ENCODE assay signal across 25 cellular contexts in genomic region chr16:47817048-47817447, GRCh38.
"Had no signal": no experiment of that assay in that cellular context is flagged by ENCODE, and none has a peak within 500 bp of the region (broad histone marks: within the 10 kb centered on the region; RNA-seq: fewer than 3 reads in every experiment).

No MANE protein-coding gene starts in this region.

- H3K79me2 ChIP-seq: parathyroid adenoma had no signal

- H3K36me3 ChIP-seq: neural progenitor cell, ovary, right lobe of liver, sigmoid colon, suprapubic skin, tibial artery, transverse colon, upper lobe of right lung, uterus had no signal

- DNase-seq: natural killer cell; occipital lobe; ovary; psoas muscle; right cardiac atrium; right lobe of liver; sigmoid colon; small intestine; stimulated activated CD4-positive, alpha-beta T cell treated with anti-CD3 and anti-CD28 coated beads, Interleukin-15, amount 100 ng/mL, for 24 hours; stimulated activated CD4-positive, alpha-beta T cell treated with anti-CD3 and anti-CD28 coated beads, Interleukin-2, amount 100 ng/mL, for 24 hours; stimulated activated CD4-positive, alpha-beta T cell treated with anti-CD3 and anti-CD28 coated beads, Interleukin-2, amount 100 ng/mL, for 48 hours; stimulated activated CD4-positive, alpha-beta T cell treated with anti-CD3 and anti-CD28 coated beads, Interleukin-4, amount 100 ng/mL, for 24 hours; stimulated activated CD8-positive, alpha-beta memory T cell treated with anti-CD3 and anti-CD28 coated beads, Interleukin-4, amount 100 ng/mL, for 48 hours; stimulated activated naive CD4-positive, alpha-beta T cell; stimulated activated naive CD8-positive, alpha-beta T cell treated with anti-CD3 and anti-CD28 coated beads, Interleukin-15, amount 100 ng/mL, for 72 hours; stimulated activated naive CD8-positive, alpha-beta T cell treated with anti-CD3 and anti-CD28 coated beads, Interleukin-15, Interleukin-2, amounts not matched to agents 100 U/mL and 50 U/mL, for 24 hours; substantia nigra; testis; tibial artery; transverse colon; upper lobe of right lung; uterus had no signal

- H3K27me3 ChIP-seq: neural progenitor cell, ovary, right lobe of liver, sigmoid colon, suprapubic skin, testis, tibial artery, transverse colon, upper lobe of right lung, uterus had no signal

- H3K4me2 ChIP-seq: neural progenitor cell had no signal

- H2AFZ ChIP-seq: neural progenitor cell, parathyroid adenoma had no signal

- H3K9ac ChIP-seq: neural progenitor cell, parathyroid adenoma had no signal

- H3K4me3 ChIP-seq: neural progenitor cell, ovary, psoas muscle, right lobe of liver, sigmoid colon, suprapubic skin, testis, tibial artery, transverse colon, upper lobe of right lung, uterus had no signal

- H3K4me1 ChIP-seq: neural progenitor cell, parathyroid adenoma, psoas muscle, right lobe of liver, sigmoid colon, suprapubic skin, testis, tibial artery, transverse colon, upper lobe of right lung, uterus had no signal

- H3K27ac ChIP-seq: neural progenitor cell, ovary, parathyroid adenoma, psoas muscle, right lobe of liver, sigmoid colon, suprapubic skin, testis, tibial artery, transverse colon, upper lobe of right lung, uterus had no signal

- H3K9me3 ChIP-seq: ovary, psoas muscle, right lobe of liver, testis, transverse colon, upper lobe of right lung, uterus had no signal
